8 cellular contexts compared by ENCODE assay signal in the genomic region with DNA sequence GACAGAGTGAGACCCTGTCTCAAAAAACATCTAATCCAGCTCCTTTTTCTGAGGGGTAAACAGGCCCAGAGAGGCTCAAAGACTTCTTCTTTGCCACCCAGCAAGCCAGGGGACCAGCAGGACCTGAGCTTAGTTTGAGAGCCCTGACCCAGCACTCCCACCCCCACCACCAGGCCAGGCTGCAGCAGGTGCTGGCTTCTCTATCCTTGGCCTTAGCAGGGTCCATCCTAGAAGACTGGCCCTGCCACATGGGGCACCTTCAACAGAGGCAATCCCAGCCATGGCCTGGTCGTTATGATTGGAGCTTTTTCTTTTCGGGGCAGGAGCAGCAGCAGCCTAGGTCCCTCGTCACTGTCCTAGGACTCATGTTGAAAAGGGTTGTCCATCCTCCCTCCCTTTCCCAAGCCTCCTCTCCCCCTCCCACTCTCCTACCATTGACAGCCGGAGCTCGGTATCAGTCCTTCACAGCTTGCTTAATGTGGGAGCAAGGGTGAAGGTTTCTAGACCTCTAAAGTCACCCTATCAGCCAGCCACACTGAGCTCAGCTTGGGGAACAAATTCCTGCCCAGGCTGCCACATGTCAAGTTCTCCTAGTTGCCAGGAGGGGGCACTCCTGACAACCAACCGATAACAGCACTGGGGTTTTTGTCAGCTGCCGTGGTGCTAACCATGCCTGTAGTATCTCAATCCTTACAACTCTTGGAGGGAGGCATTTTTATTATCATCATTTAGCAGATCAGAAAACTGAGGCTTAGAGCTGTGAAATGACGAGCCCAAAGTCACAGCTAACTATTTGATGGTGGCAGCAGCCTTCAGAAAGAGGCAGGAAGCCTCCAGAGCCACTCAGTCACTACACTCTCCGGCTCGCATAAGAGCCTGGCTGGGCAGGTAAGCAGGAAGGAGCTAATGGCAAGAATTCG. TPM values are rescaled to one million over a fixed set of nuclear protein-coding genes. Genes with fewer than 3 reads are reported as not detected.
DNase-seq lines count a peak whose midpoint lies in the region; ATAC-seq and TF ChIP-seq lines count a peak whose summit lies in the region.

No MANE protein-coding gene starts in this region.

- BruUV-seq in OCI-LY7 (replicated peaks; lab: Mats Ljungman, UMichigan): no TSS peak

- H3F3A ChIP-seq in neural cell (ENCODE audit: insufficient read depth, low read length, poor library complexity, severe bottlenecking): no peaks in the 10 kb centered on the region

- H3K79me2 ChIP-seq in OCI-LY7 (ENCODE audit: insufficient read depth, low read depth, low read length): no peaks in the 10 kb centered on the region
- no peaks in the 10 kb centered on the region for H3K79me2 ChIP-seq in neural cell (replicated peaks; ENCODE audit: insufficient read depth, low read length)

- H2AFZ ChIP-seq in OCI-LY7 (ENCODE audit: low read length): no peak overlapping the region
- H2AFZ ChIP-seq in neural cell (ENCODE audit: low read depth, low read length): no peak overlapping the region

- H3K4me1 ChIP-seq in OCI-LY7 (ENCODE audit: insufficient read depth, low read length, poor library complexity, severe bottlenecking): peaks cover 4% of the 10 kb centered on the region
- H3K4me1 ChIP-seq in thoracic aorta (ENCODE audit: control insufficient read depth in 1 of 2, low read depth in 2 of 2): peaks cover 0 to 5% of the 10 kb centered on the region in 2 donors

- TF ChIP-seq RAD21 in neural cell (conservative IDR thresholded peaks at IDR 0.05): no peak

- CTCF ChIA-PET in OCI-LY7 (lab: Charles Lee; ENCODE audit: unreplicated experiment): interaction anchor here (0.6 to 2.1 kb wide), 4 partner anchors 29 to 96 kb away, joined by 3 to 13 read pairs (median 6); no protein-coding TSS in a partner anchor

- POLR2A ChIA-PET in OCI-LY7 (lab: Charles Lee): interaction anchor here (0.7 to 3.2 kb wide), 5 partner anchors 10 to 446 kb away, joined by 4 to 17 read pairs (median 6); a partner anchor contains a TSS

- no peaks in the 10 kb centered on the region for H3K9me2 ChIP-seq in OCI-LY7 (ENCODE audit: insufficient read depth, low read length)
- no peaks in the 10 kb centered on the region for H3K9me2 ChIP-seq in neural cell (ENCODE audit: insufficient read depth, low read length)

- intact Hi-C loops in OCI-LY7 (cut with micrococcal nuclease; ENCODE audit: unreplicated experiment): loop anchor here (1.0 kb wide), 2 partner anchors 65 to 117 kb away; no protein-coding TSS in a partner anchor

- no peak overlapping the region for H3K9ac ChIP-seq in neural cell (ENCODE audit: low read length)

- H3K4me1 Mint-ChIP-seq in activated T-cell treated with anti-CD3 and anti-CD28 coated beads, Interleukin-2, amount 50 U/mL, for 24 hours (ENCODE audit: low read depth): peaks cover 13% of the 10 kb centered on the region

- no peaks in the 10 kb centered on the region for H3K9me3 Mint-ChIP-seq in activated T-cell treated with anti-CD3 and anti-CD28 coated beads, Interleukin-2, amount 50 U/mL, for 24 hours

- H3K27ac ChIP-seq in OCI-LY7 (ENCODE audit: low read depth, low read length, poor library complexity, severe bottlenecking) (peak overlapping the region; percentile 17), neural cell (ENCODE audit: low read length) (no peak overlapping the region), thoracic aorta (no peak overlapping the region)

- H3K27me3 Mint-ChIP-seq in activated T-cell treated with anti-CD3 and anti-CD28 coated beads, Interleukin-2, amount 50 U/mL, for 24 hours: no peaks in the 10 kb centered on the region

- peak; percentile 80 for DNase-seq in ELF-1 (ENCODE audit: low read depth, low spot score)
- peak; percentile 77 for DNase-seq in OCI-LY7 (ENCODE audit: low spot score)
- DNase-seq in activated T-cell treated with anti-CD3 and anti-CD28 coated beads, Interleukin-2, amount 50 U/mL, for 24 hours: peak; percentile 63
- DNase-seq in fibroblast of peridontal ligament (ENCODE audit: extremely low read depth): peak; percentile 78
- no peak for DNase-seq in thoracic aorta (ENCODE audit: low spot score)

- TF ChIP-seq EP300 in neural cell (conservative IDR thresholded peaks at IDR 0.05; ENCODE audit: poor library complexity, severe bottlenecking): no peak

- no peaks in the 10 kb centered on the region for H3K27me3 ChIP-seq in neural cell (ENCODE audit: insufficient read depth, low read depth, low read length)
- H3K27me3 ChIP-seq in thoracic aorta (replicated peaks; ENCODE audit: insufficient read depth): no peaks in the 10 kb centered on the region

- no peak overlapping the region for H3K4me2 ChIP-seq in OCI-LY7 (ENCODE audit: low read length)
- H3K4me2 ChIP-seq in neural cell (ENCODE audit: low read length): no peak overlapping the region

- H3K27ac Mint-ChIP-seq in activated T-cell treated with anti-CD3 and anti-CD28 coated beads, Interleukin-2, amount 50 U/mL, for 24 hours: peak overlapping the region; percentile 77

- H3K4me3 ChIP-seq in OCI-LY7 (ENCODE audit: low read depth, low read length, poor library complexity, severe bottlenecking) (no peak overlapping the region), neural cell (ENCODE audit: low read length) (no peak overlapping the region), thoracic aorta (no peak overlapping the region)

- H3K36me3 Mint-ChIP-seq in activated T-cell treated with anti-CD3 and anti-CD28 coated beads, Interleukin-2, amount 50 U/mL, for 24 hours (ENCODE audit: low read depth): peaks cover 67% of the 10 kb centered on the region

- peak overlapping the region; percentile 16 for H3K4me3 Mint-ChIP-seq in activated T-cell treated with anti-CD3 and anti-CD28 coated beads, Interleukin-2, amount 50 U/mL, for 24 hours

- H3K9me3 ChIP-seq in OCI-LY7 (ENCODE audit: low read length) (no peaks in the 10 kb centered on the region), neural cell (ENCODE audit: low read length) (no peaks in the 10 kb centered on the region), thoracic aorta (no peaks in the 10 kb centered on the region)

- ATAC-seq in HG03354 (IDR thresholded peaks at IDR 0.05; ENCODE audit: poor library complexity, severe bottlenecking, unreplicated experiment) (peak; percentile 72), thoracic aorta (ENCODE audit: insufficient number of reproducible peaks, low FRiP score, low read depth) (no peak), GM21825 (IDR thresholded peaks at IDR 0.05; ENCODE audit: unreplicated experiment) (no peak)

- H3K36me3 ChIP-seq in OCI-LY7 (ENCODE audit: insufficient read depth, low read length) (peaks cover 48% of the 10 kb centered on the region), neural cell (ENCODE audit: insufficient read depth, low read length) (no peaks in the 10 kb centered on the region), thoracic aorta (peaks cover 21% of the 10 kb centered on the region)

- TF ChIP-seq CTCF in OCI-LY7 (conservative IDR thresholded peaks at IDR 0.05; ENCODE audit: low read length) (peak; percentile 87), neural cell (IDR thresholded peaks at IDR 0.05; ENCODE audit: poor library complexity, severe bottlenecking) (peak; percentile 59), thoracic aorta (IDR thresholded peaks at IDR 0.05) (peak; percentile 62)

- H4K20me1 ChIP-seq in OCI-LY7 (ENCODE audit: insufficient read depth, low read length) (no peaks in the 10 kb centered on the region), neural cell (ENCODE audit: insufficient read depth) (no peaks in the 10 kb centered on the region)

TF ChIP-seq in neural cell, 6 proteins besides CTCF, POLR2A, EP300 and RAD21 (continues in another document):
- TF ChIP-seq MXI1 (conservative IDR thresholded peaks at IDR 0.05; ENCODE audit: poor library complexity, severe bottlenecking) (no peak), EZH2 (IDR thresholded peaks at IDR 0.05; ENCODE audit: borderline replicate concordance, insufficient read depth, low read length, poor library complexity, severe bottlenecking) (no peak), TAF1 (IDR thresholded peaks at IDR 0.05; ENCODE audit: low read depth) (no peak), POLR2AphosphoS5 (IDR thresholded peaks at IDR 0.05) (no peak), SMC3 (conservative IDR thresholded peaks at IDR 0.05; ENCODE audit: poor library complexity) (no peak)

RNA-seq across cellular contexts. Expression of a gene that starts 11.2 kb away (rescaled TPM):
- 80.2 and 85.1 TPM in 2 replicates for total RNA-seq in OCI-LY7 (2014; rRNA removed; shearing (Covaris generic))
- total RNA-seq in OCI-LY7 (2022) (63.9 and 68.8 TPM in 2 replicates), thoracic aorta (10 to 100 TPM; 17.1 to 42.9 TPM)
- polyA plus RNA-seq in neural cell: 118 and 138 TPM in 2 replicates
- 50.2 and 52.4 TPM in 2 replicates for polyA minus RNA-seq in neural cell

RNA-seq across cellular contexts. Expression of a gene that starts 11.2 kb away (rescaled TPM):
- 25.2 and 34.0 TPM in 2 replicates for total RNA-seq in OCI-LY7 (2014; rRNA removed; shearing (Covaris generic))
- 34.2 and 38.2 TPM in 2 replicates for total RNA-seq in OCI-LY7 (2022)
- 1.1 and 5.4 TPM in 2 replicates for polyA plus RNA-seq in neural cell
- polyA minus RNA-seq in neural cell: 1.5 and 2.2 TPM in 2 replicates
- 1 to 10 TPM in 1 of 2 donors, not detected in 1; 3.9 TPM for total RNA-seq in thoracic aorta

RNA-seq across cellular contexts. Expression of a gene that starts 15.9 kb away (rescaled TPM):
- total RNA-seq in OCI-LY7 (2014; rRNA removed; shearing (Covaris generic)): 22.4 and 22.5 TPM in 2 replicates
- total RNA-seq in OCI-LY7 (2022): 20.9 and 25.5 TPM in 2 replicates
- polyA plus RNA-seq in neural cell: 6.9 and 9.5 TPM in 2 replicates
- 13.6 and 15.2 TPM in 2 replicates for polyA minus RNA-seq in neural cell
- total RNA-seq in thoracic aorta: 10 to 100 TPM; 17.6 to 26.4 TPM

RNA-seq across cellular contexts. Expression of a gene that starts 35.5 kb away (rescaled TPM):
- total RNA-seq in OCI-LY7 (2014; rRNA removed; shearing (Covaris generic)): 81.9 and 87.4 TPM in 2 replicates
- total RNA-seq in OCI-LY7 (2022): 111 and 125 TPM in 2 replicates
- polyA plus RNA-seq in neural cell: 67.2 and 71.4 TPM in 2 replicates
- polyA minus RNA-seq in neural cell: 79.8 and 84.5 TPM in 2 replicates
- 10 to 100 TPM; 55.6 to 96.4 TPM for total RNA-seq in thoracic aorta

Comparison
In these comparisons a context has a peak if more than half of its experiments do, and no peak if none do; other contexts are left out.
1. RNA of a gene that starts 11.2 kb away (total RNA-seq): 25.2 to 38.2 TPM in OCI-LY7; 3.9 TPM in thoracic aorta; every median in the first group is over 4 times any median in the second.
2. Peak in every context shown above with its lines, with median percentiles within 50 percentile points of each other: CTCF ChIP-seq.